2 cellular contexts compared by ENCODE assay signal in genomic region chr15:50767332-50767861, GRCh38.
TF ChIP-seq lines count a peak whose summit lies in the region.

No MANE protein-coding gene starts in this region.

TF ChIP-seq in HepG2, 621 proteins besides CTCF, POLR2A, EP300 and RAD21:
- TF ChIP-seq ZNF101 (CRISPR knock-in tag; IDR thresholded peaks at IDR 0.05; ENCODE audit: borderline replicate concordance, low read depth) (no peak), ZNF430 (CRISPR knock-in tag; IDR thresholded peaks at IDR 0.05) (peak; percentile 56; the same call in 1 of the 2 replicates)
TF ChIP-seq in HepG2: peak in this region for 1.

TF ChIP-seq in K562, 482 proteins besides CTCF, POLR2A, EP300 and RAD21:
- TF ChIP-seq MED1 (CRISPR knock-in tag; IDR thresholded peaks at IDR 0.05; ENCODE audit: borderline replicate concordance) (no peak), CBX1 (IDR thresholded peaks at IDR 0.05; ENCODE audit: low read depth) (no peak), ZNF146 (CRISPR knock-in tag; IDR thresholded peaks at IDR 0.05; ENCODE audit: unreplicated experiment) (no peak), C11orf30 (IDR thresholded peaks at IDR 0.05; ENCODE audit: low read depth) (no peak), MCM5 (IDR thresholded peaks at IDR 0.05; ENCODE audit: low read depth) (no peak), RBFOX2 (IDR thresholded peaks at IDR 0.05; ENCODE audit: low read depth, low read length) (no peak), ZNF644 (tag; IDR thresholded peaks at IDR 0.05; ENCODE audit: low read depth) (no peak), TCF15 (CRISPR knock-in tag; IDR thresholded peaks at IDR 0.05) (no peak), ZNF318 (IDR thresholded peaks at IDR 0.05; ENCODE audit: borderline replicate concordance in 1 of 2, low read depth in 1 of 2) (no peak), KAT2B (IDR thresholded peaks at IDR 0.05; ENCODE audit: low read depth, low read length) (no peak), GATAD2B (IDR thresholded peaks at IDR 0.05; ENCODE audit: borderline replicate concordance) (no peak), ZNF695 (CRISPR knock-in tag; IDR thresholded peaks at IDR 0.05) (no peak), ZNF77 (CRISPR knock-in tag; IDR thresholded peaks at IDR 0.05) (no peak), THRAP3 (IDR thresholded peaks at IDR 0.05; ENCODE audit: borderline replicate concordance) (no peak), ZNF174 (CRISPR knock-in tag; IDR thresholded peaks at IDR 0.05) (no peak), ZNF431 (CRISPR knock-in tag; IDR thresholded peaks at IDR 0.05) (no peak), GATAD2A (IDR thresholded peaks at IDR 0.05) (no peak)
